Comparison of ENCODE assay signal across 8 cellular contexts in the genomic region with DNA sequence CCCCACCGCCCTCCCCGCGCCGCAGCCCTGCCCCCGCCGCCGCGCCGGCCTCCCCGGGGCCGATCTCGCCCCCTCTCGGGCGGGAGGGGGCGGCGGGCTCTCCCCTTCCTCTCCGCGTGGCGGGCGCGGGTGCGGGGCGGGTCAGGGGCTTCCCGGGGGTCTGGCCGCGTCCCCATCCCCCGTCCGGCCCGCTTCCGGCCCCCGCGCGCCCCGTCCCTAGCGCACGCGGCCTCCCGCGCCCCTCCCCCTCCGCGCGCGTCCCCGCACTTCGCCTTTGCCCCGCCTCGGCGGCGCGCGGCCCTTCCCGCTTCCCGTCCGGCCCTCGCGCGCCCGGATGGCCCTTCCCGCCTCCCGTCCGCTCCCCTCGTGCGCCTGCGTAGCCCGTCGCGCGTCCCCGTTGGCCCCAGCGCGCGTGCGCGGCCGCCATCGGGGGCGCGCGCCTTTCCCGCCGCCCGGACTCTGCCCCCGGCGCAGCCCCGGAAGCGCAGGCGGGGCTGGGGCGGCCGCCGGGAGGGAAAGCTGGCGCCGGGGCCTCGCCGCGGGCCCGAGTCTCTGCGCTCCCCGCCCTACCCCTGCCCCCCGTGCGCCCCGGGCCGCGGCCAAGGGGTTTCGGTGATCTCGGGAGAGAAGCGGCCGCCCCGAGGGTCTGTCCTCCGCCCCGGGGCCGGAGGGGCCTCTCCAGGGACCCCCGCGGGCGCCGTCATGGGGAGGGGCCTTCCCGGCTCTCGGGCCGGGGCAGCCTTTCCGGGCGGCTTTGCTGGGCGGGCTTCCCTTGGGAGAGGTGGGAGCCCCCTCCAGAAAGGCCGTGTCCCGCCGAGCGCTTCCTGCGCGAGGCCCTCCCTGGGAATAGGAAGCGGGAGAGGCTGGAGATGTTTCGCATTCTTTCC.
DNase-seq lines count a peak whose midpoint lies in the region; ATAC-seq and TF ChIP-seq lines count a peak whose summit lies in the region.

No MANE protein-coding gene starts in this region.

- no peak for TF ChIP-seq POLR2A in erythroblast (IDR thresholded peaks at IDR 0.05; ENCODE audit: low read length)

- H3K4me3 ChIP-seq in OCI-LY1 (ENCODE audit: low read depth, low read length, poor library complexity, severe bottlenecking) (peak overlapping the region; percentile 98), mucosa of stomach (ENCODE audit: low read length) (peak overlapping the region; percentile 87)

- no peaks in the 10 kb centered on the region for H3F3A ChIP-seq in OCI-LY1 (ENCODE audit: insufficient read depth, low read length)

- no peaks in the 10 kb centered on the region for H3K9me2 ChIP-seq in OCI-LY1 (ENCODE audit: low read depth, low read length)

- TF ChIP-seq CTCF in OCI-LY1 (IDR thresholded peaks at IDR 0.05; ENCODE audit: low read length): no peak

- peak; percentile 35 for ATAC-seq in GM21367 (IDR thresholded peaks at IDR 0.05; ENCODE audit: unreplicated experiment)

- H3K36me3 ChIP-seq in OCI-LY1 (ENCODE audit: insufficient read depth, low read length) (peaks cover 49% of the 10 kb centered on the region), mucosa of stomach (ENCODE audit: control insufficient read depth, insufficient read depth, low read length) (peaks cover 3% of the 10 kb centered on the region)

- H3K4me2 ChIP-seq in OCI-LY1 (ENCODE audit: low read length): peak overlapping the region; percentile 75

- H3K27me3 ChIP-seq in OCI-LY1 (ENCODE audit: insufficient read depth, low read length): no peaks in the 10 kb centered on the region
- no peaks in the 10 kb centered on the region for H3K27me3 ChIP-seq in mucosa of stomach (ENCODE audit: control insufficient read depth, insufficient read depth, low read length)

- DNase-seq in COLO668 (lab: John Stamatoyannopoulos, UW; ENCODE audit: unreplicated experiment) (peak; percentile 98), HUDEP-2 (lab: John Stamatoyannopoulos, UW; ENCODE audit: unreplicated experiment in 76 of 76) (peak in 71 of 76 experiments; percentile 28 to 92 (median 88)), activated T-cell treated with anti-CD3 and anti-CD28 coated beads for 48 hours (ENCODE audit: low read depth) (peak; percentile 93), erythroblast (lab: John Stamatoyannopoulos, UW) (peak; percentile 95 to 97)
- peak; percentile 54 to 69 for DNase-seq in stimulated activated CD8-positive, alpha-beta memory T cell treated with anti-CD3 and anti-CD28 coated beads, Interleukin-4, amount 100 ng/mL, for 4 hours (ENCODE audit: low read depth in 2 of 2, low spot score in 1 of 2)

- H3K9me3 ChIP-seq in OCI-LY1 (ENCODE audit: low read length): no peaks in the 10 kb centered on the region
- H3K9me3 ChIP-seq in mucosa of stomach (ENCODE audit: control insufficient read depth, low read length): no peaks in the 10 kb centered on the region

- H4K20me1 ChIP-seq in OCI-LY1 (ENCODE audit: insufficient read depth, low read length): no peaks in the 10 kb centered on the region

- peaks cover 34% of the 10 kb centered on the region for H3K4me1 ChIP-seq in OCI-LY1 (ENCODE audit: insufficient read depth, low read length, severe bottlenecking)
- peaks cover 40% of the 10 kb centered on the region for H3K4me1 ChIP-seq in mucosa of stomach (ENCODE audit: control insufficient read depth, insufficient read depth, low read length)

- H3K79me2 ChIP-seq in OCI-LY1 (ENCODE audit: insufficient read depth, low read length): peaks cover 49% of the 10 kb centered on the region

- H3K27ac ChIP-seq in OCI-LY1 (ENCODE audit: low read depth, low read length, poor library complexity, severe bottlenecking): peak overlapping the region; percentile 52

- peak overlapping the region; percentile 99 for H3K9ac ChIP-seq in OCI-LY1 (ENCODE audit: low read length)
- H3K9ac ChIP-seq in mucosa of stomach (ENCODE audit: low read length): peak overlapping the region; percentile 83

- H2AFZ ChIP-seq in OCI-LY1 (ENCODE audit: low read length): no peak overlapping the region

Comparison
In these comparisons a context has a peak if more than half of its experiments do, and no peak if none do; other contexts are left out.
1. Peak in every context shown above with its lines: DNase-seq, ATAC-seq, H3K4me3 ChIP-seq and H3K27ac ChIP-seq.